Comparison of ENCODE assay signal across 8 cellular contexts in the genomic region with DNA sequence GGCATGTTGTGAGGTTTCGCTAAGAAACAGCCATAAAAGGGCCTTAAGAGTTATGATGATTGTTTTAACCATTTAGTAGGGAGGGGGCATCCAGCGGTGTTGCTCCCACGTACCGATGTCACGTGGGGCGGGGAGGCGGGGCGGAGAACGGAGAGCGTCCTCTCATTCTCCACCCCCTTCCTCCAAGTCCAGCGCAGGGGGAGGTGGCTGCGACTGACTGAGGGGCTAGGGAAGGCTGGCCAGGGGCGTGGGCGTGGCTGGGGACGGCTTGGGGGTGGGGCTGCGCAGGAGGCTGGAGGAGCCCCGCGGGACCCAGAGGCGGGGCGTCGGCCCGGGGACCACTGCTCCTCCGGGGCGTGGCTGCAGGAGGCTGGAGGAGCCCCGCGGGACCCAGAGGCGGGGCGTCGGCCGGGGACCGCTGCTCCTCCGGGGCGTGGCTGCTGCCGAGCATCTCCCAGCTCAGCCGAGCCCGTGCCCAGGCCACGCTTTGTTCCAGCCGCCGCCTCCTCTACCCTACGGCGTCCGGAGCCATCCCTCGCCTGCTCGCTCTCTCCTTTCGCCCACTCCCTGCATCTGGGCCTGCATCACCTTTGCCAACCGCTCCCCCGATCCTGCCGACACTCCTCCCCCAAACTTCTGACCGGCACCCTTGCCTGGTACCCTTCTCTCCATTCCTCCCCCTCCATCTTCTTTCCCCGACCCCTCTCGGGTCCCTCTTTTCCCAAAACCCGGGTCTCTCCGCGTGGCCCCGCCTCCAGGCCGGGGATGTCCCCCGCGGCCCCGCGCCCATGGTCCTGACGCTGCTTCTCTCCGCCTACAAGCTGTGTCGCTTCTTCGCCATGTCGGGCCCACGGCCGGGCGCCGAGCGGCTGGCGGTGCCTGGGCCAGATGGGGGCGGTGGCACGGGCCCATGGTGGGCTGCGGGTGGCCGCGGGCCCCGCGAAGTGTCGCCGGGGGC. TPM values are rescaled to one million over a fixed set of nuclear protein-coding genes. Genes with fewer than 3 reads are reported as not detected.
A peak's percentile ranks its signal among the peaks of the same experiment; 100 is the strongest.
DNase-seq lines count a peak whose midpoint lies in the region; ATAC-seq, FAIRE-seq and TF ChIP-seq lines count a peak whose summit lies in the region.

A gene (plus strand): TSS at position 450 of the 958 bp plus-strand sequence. CDS start 339 bp downstream, at position 789.

- TF ChIP-seq POLR2A in tibial nerve (IDR thresholded peaks at IDR 0.05): no peak

- TF ChIP-seq CTCF in D721Med (IDR thresholded peaks at IDR 0.05; ENCODE audit: insufficient read depth, missing control alignments) (no peak), heart right ventricle (IDR thresholded peaks at IDR 0.05) (no peak), tibial nerve (IDR thresholded peaks at IDR 0.05) (no peak)

- peak within 1 kb of the TSS; percentile 98 for H3K4me2 ChIP-seq in Karpas-422 (ENCODE audit: low read depth, low read length, poor library complexity, severe bottlenecking)

- H3K4me3 ChIP-seq in Karpas-422 (ENCODE audit: low read length): peak within 1 kb of the TSS; percentile 89
- peak within 1 kb of the TSS; percentile 48 to 78 (median 66) for H3K4me3 ChIP-seq in heart right ventricle
- H3K4me3 ChIP-seq in tibial nerve: peak within 1 kb of the TSS; percentile 46 to 69 (median 60)

- WGBS in heart right ventricle, 2 donors: 1% methylated on average over 68 to 80 of the region's 80 CpGs
- 1% methylated on average over 65 to 78 of the region's 80 CpGs for WGBS in tibial nerve, 2 donors

- H3K27ac Mint-ChIP-seq in activated naive CD8-positive, alpha-beta T cell treated with anti-CD3 and anti-CD28 coated beads, Interleukin-2, amount 10 ng/mL, durations not matched to agents 7 days and 5 days: peak within 1 kb of the TSS; percentile 88

- no peaks in the 10 kb centered on the region for H3K27me3 Mint-ChIP-seq in activated naive CD8-positive, alpha-beta T cell treated with anti-CD3 and anti-CD28 coated beads, Interleukin-2, amount 10 ng/mL, durations not matched to agents 7 days and 5 days

- FAIRE-seq in D721Med (lab: Jason Lieb, UNC): no peak

- H3K4me1 ChIP-seq in Karpas-422 (ENCODE audit: low read length): peaks cover 17% of the 10 kb centered on the region
- peaks cover 4 to 40% (median 29%) of the 10 kb centered on the region in 9 donors for H3K4me1 ChIP-seq in heart right ventricle
- peaks cover 0 to 36% (median 17%) of the 10 kb centered on the region in 4 donors for H3K4me1 ChIP-seq in tibial nerve

- H3K9me2 ChIP-seq in Karpas-422 (replicated peaks; ENCODE audit: insufficient read depth, low read length): no peaks in the 10 kb centered on the region

- ATAC-seq in GM21528 (IDR thresholded peaks at IDR 0.05; ENCODE audit: low FRiP score, unreplicated experiment): peak; percentile 82
- ATAC-seq in activated naive CD8-positive, alpha-beta T cell treated with anti-CD3 and anti-CD28 coated beads, Interleukin-2, amount 10 ng/mL, durations not matched to agents 7 days and 5 days (ENCODE audit: low read depth): peak; percentile 92
- peak; percentile 83 to 93 (median 88) for ATAC-seq in heart right ventricle

- POLR2A ChIA-PET in activated naive CD8-positive, alpha-beta T cell treated with anti-CD3 and anti-CD28 coated beads, Interleukin-2, amount 10 ng/mL, durations not matched to agents 7 days and 5 days (lab: Charles Lee): interaction anchor here (3.0 to 3.4 kb wide), 2 partner anchors 13 to 14 kb away, joined by 16 to 19 read pairs; a partner anchor contains a TSS

- H3K9me3 ChIP-seq in Karpas-422 (ENCODE audit: low read length): no peaks in the 10 kb centered on the region
- H3K9me3 ChIP-seq in heart right ventricle: no peaks in the 10 kb centered on the region
- H3K9me3 ChIP-seq in tibial nerve: no peaks in the 10 kb centered on the region

- peak within 1 kb of the TSS; percentile 97 for H3K9ac ChIP-seq in Karpas-422 (ENCODE audit: low read length)

- H3K36me3 Mint-ChIP-seq in activated naive CD8-positive, alpha-beta T cell treated with anti-CD3 and anti-CD28 coated beads, Interleukin-2, amount 10 ng/mL, durations not matched to agents 7 days and 5 days: no peaks in the 10 kb centered on the region

- H3K9me3 Mint-ChIP-seq in activated naive CD8-positive, alpha-beta T cell treated with anti-CD3 and anti-CD28 coated beads, Interleukin-2, amount 10 ng/mL, durations not matched to agents 7 days and 5 days: no peaks in the 10 kb centered on the region

- no peaks in the 10 kb centered on the region for H3K27me3 ChIP-seq in Karpas-422 (ENCODE audit: low read length)
- peaks cover 0 to 22% (median 0%) of the 10 kb centered on the region in 7 donors for H3K27me3 ChIP-seq in heart right ventricle
- no peaks in the 10 kb centered on the region for H3K27me3 ChIP-seq in tibial nerve

- H4K20me1 ChIP-seq in Karpas-422 (ENCODE audit: insufficient read depth, low read depth, low read length): peaks cover 14% of the 10 kb centered on the region

- peak within 1 kb of the TSS; percentile 94 for H3K4me3 Mint-ChIP-seq in activated naive CD8-positive, alpha-beta T cell treated with anti-CD3 and anti-CD28 coated beads, Interleukin-2, amount 10 ng/mL, durations not matched to agents 7 days and 5 days

- peak; percentile 94 for DNase-seq in D721Med (ENCODE audit: insufficient read length, low spot score)
- peak; percentile 98 for DNase-seq in Karpas-422
- peak; percentile 84 to 85 for DNase-seq in SW 1271 (lab: John Stamatoyannopoulos, UW)
- peak; percentile 88 for DNase-seq in activated naive CD8-positive, alpha-beta T cell treated with anti-CD3 and anti-CD28 coated beads, Interleukin-2, amount 10 ng/mL, durations not matched to agents 7 days and 5 days
- DNase-seq in heart right ventricle: peak; percentile 90 to 92
- peak; percentile 70 for DNase-seq in pons (ENCODE audit: low spot score)
- peak; percentile 51 to 54 for DNase-seq in tibial nerve (ENCODE audit: low spot score in 2 of 2)

- H2AFZ ChIP-seq in Karpas-422 (ENCODE audit: low read length): peak within 1 kb of the TSS; percentile 41; the same call in 1 of the 2 replicates

- H3K4me1 Mint-ChIP-seq in activated naive CD8-positive, alpha-beta T cell treated with anti-CD3 and anti-CD28 coated beads, Interleukin-2, amount 10 ng/mL, durations not matched to agents 7 days and 5 days: peaks cover 18% of the 10 kb centered on the region

- H3K27ac ChIP-seq in Karpas-422 (ENCODE audit: low read length) (peak within 1 kb of the TSS; percentile 90), heart right ventricle (peak within 1 kb of the TSS; percentile 4 to 85 (median 79)), tibial nerve (peak within 1 kb of the TSS; percentile 22 to 73 (median 70))

- H3K79me2 ChIP-seq in Karpas-422 (ENCODE audit: low read length): peaks cover 41% of the 10 kb centered on the region

- intact Hi-C loops in heart right ventricle (cut with DNase I): no loop called here

- TF ChIP-seq EP300 in tibial nerve (IDR thresholded peaks at IDR 0.05): no peak

- H3K36me3 ChIP-seq in Karpas-422 (ENCODE audit: insufficient read depth, low read length) (no peaks in the 10 kb centered on the region), heart right ventricle (peaks cover 0 to 6% (median 0%) of the 10 kb centered on the region in 9 donors), tibial nerve (peaks cover 0 to 17% (median 0%) of the 10 kb centered on the region in 3 donors)

RNA-seq across cellular contexts. Expression of the gene that starts here (rescaled TPM):
- total RNA-seq in Karpas-422 (2014; rRNA removed; shearing (Covaris generic); ENCODE audit: low replicate concordance): 23.9 and 26.9 TPM in 2 replicates
- total RNA-seq in activated naive CD8-positive, alpha-beta T cell treated with anti-CD3 and anti-CD28 coated beads, Interleukin-2, amount 10 ng/mL, durations not matched to agents 7 days and 5 days: 10 to 100 TPM; 25.6 to 25.8 TPM
- 10 to 100 TPM in 1 of 10 donors, 1 to 10 TPM in 9; 5.2 to 10.5 (median 8.4) TPM for total RNA-seq in heart right ventricle
- polyA plus RNA-seq in heart right ventricle: 1 to 10 TPM; 4.4 to 4.8 TPM
- 10 to 100 TPM in 2 of 4 donors, 1 to 10 TPM in 2; 5.4 to 18.6 (median 13.8) TPM for total RNA-seq in tibial nerve

Comparison
In these comparisons a context has a peak if more than half of its experiments do, and no peak if none do; other contexts are left out.
1. Peak in every context shown above with its lines: DNase-seq, ATAC-seq, H3K4me3 ChIP-seq and H3K27ac ChIP-seq.